In genomic region chr4:925171-925570, GRCh38 we compare ENCODE assay signal across 1 cellular context.
TF ChIP-seq lines count a peak whose summit lies in the region.

No MANE protein-coding gene starts in this region.

TF ChIP-seq in WTC11, 78 proteins besides CTCF, POLR2A, EP300 and RAD21 (continued from another document):
- TF ChIP-seq ZNF532 (CRISPR knock-in tag; IDR thresholded peaks at IDR 0.05; ENCODE audit: borderline replicate concordance) = no peak
- TF ChIP-seq E2F4 (CRISPR knock-in tag; IDR thresholded peaks at IDR 0.05; ENCODE audit: borderline replicate concordance, low read depth) = no peak
- TF ChIP-seq ZNF317 (CRISPR knock-in tag; IDR thresholded peaks at IDR 0.05; ENCODE audit: borderline replicate concordance, low read depth) = no peak
- TF ChIP-seq SOX15 (CRISPR knock-in tag; IDR thresholded peaks at IDR 0.05) = no peak
- TF ChIP-seq EMX1 (CRISPR knock-in tag; IDR thresholded peaks at IDR 0.05) = no peak
- no peak for TF ChIP-seq ZNF396 (CRISPR knock-in tag; IDR thresholded peaks at IDR 0.05; ENCODE audit: borderline replicate concordance)
- no peak for TF ChIP-seq ZNF671 (CRISPR knock-in tag; IDR thresholded peaks at IDR 0.05)
- no peak for TF ChIP-seq ARID4B (CRISPR knock-in tag; IDR thresholded peaks at IDR 0.05; ENCODE audit: borderline replicate concordance)
